In genomic region chr15:36936652-36937051, GRCh38 we compare ENCODE assay signal across 1 cellular context.
TF ChIP-seq lines count a peak whose summit lies in the region.

No MANE protein-coding gene starts in this region.

TF ChIP-seq in IMR-90, 13 proteins besides CTCF, POLR2A, EP300 and RAD21:
- TF ChIP-seq RCOR1 (IDR thresholded peaks at IDR 0.05; ENCODE audit: insufficient replicate concordance, low read length), result no peak
- TF ChIP-seq RFX5 (IDR thresholded peaks at IDR 0.05; ENCODE audit: low read depth, low read length), result no peak
- TF ChIP-seq MAZ (IDR thresholded peaks at IDR 0.05; ENCODE audit: borderline replicate concordance, low read depth, low read length), result no peak
